Comparison of ENCODE assay signal across 8 cellular contexts in the genomic region with DNA sequence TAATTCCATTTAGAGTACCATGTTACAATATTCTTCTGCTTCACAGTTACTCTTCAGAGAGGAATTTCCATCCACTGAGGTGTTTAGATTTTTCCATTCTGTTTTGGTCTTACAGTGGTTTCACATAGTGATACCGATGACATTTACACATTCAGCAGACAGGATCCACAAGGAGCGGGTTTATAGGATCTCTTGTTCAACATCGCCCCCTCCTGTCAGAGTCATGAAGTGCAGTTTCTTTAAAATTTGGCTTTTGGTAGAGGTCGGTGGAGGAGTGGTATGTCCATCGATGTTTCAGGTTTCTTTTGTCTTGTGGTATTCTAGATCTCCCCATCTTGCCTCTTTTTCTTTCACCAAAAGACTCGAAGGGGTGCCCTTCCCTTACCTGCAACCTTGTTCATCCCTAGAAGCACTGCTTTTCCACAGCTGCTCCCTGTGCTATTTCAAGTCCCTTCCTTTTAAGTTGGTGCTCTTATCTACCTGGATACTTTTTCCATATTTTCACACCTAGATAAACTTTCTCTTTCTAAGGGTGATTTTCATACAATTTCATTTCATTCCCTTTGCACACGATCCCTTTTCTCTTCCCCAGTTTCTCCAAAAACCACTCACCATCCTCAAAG.
DNase-seq lines count a peak whose midpoint lies in the region; ATAC-seq lines count a peak whose summit lies in the region.

No MANE protein-coding gene starts in this region.

- no peak for ATAC-seq in activated CD4-positive, CD25-positive, alpha-beta regulatory T cell treated with anti-CD3 and anti-CD28 coated beads, Interleukin-2, amount 50 U/mL, for 24 hours
- no peak for ATAC-seq in HG03521 (IDR thresholded peaks at IDR 0.05; ENCODE audit: unreplicated experiment)

- no peak overlapping the region for H3K27ac ChIP-seq in caudate nucleus (ENCODE audit: low read depth, low read length)

- peak; percentile 32 for DNase-seq in activated CD4-positive, CD25-positive, alpha-beta regulatory T cell treated with anti-CD3 and anti-CD28 coated beads, Interleukin-2, amount 50 U/mL, for 72 hours
- DNase-seq in M059J (ENCODE audit: low read depth) (peak; percentile 72), SHP77 treated with DMSO at 0.1 percent for 48 hours (lab: John Stamatoyannopoulos, UW) (peak; percentile 43), caudate nucleus (lab: John Stamatoyannopoulos, UW) (peak in 34 of 61 donors; percentile 6 to 68 (median 29)), islet precursor cell (peak; percentile 86)
- DNase-seq in stimulated activated CD4-positive, alpha-beta T cell treated with anti-CD3 and anti-CD28 coated beads, Interleukin-4, amount 100 ng/mL, for 48 hours (ENCODE audit: low read depth in 2 of 2) = peak; percentile 22 to 25

Comparison
In these comparisons a context has a peak if more than half of its experiments do, and no peak if none do; other contexts are left out.
1. DNase-seq: peak in every context shown above with its lines; median percentile 86 in islet precursor cell; 72 in M059J; 43 in SHP77 treated with DMSO at 0.1 percent for 48 hours; 32 in activated CD4-positive, CD25-positive, alpha-beta regulatory T cell treated with anti-CD3 and anti-CD28 coated beads, Interleukin-2, amount 50 U/mL, for 72 hours; 29 in caudate nucleus; 24 in stimulated activated CD4-positive, alpha-beta T cell treated with anti-CD3 and anti-CD28 coated beads, Interleukin-4, amount 100 ng/mL, for 48 hours.